18 cellular contexts compared by ENCODE assay signal in genomic region chr17:46958192-46958591, GRCh38. TPM values are rescaled to one million over a fixed set of nuclear protein-coding genes. Genes with fewer than 3 reads are reported as not detected.
DNase-seq lines count a peak whose midpoint lies in the region; ATAC-seq and TF ChIP-seq lines count a peak whose summit lies in the region.
"Had no signal": no experiment of that assay in that cellular context is flagged by ENCODE, and none has a peak within 500 bp of the region (broad histone marks: within the 10 kb centered on the region; RNA-seq: fewer than 3 reads in every experiment).

No MANE protein-coding gene starts in this region.

- H3K9me3 Mint-ChIP-seq in endothelial cell (ENCODE audit: unreplicated experiment): no peaks in the 10 kb centered on the region

- H3K4me1 ChIP-seq in adipocyte (ENCODE audit: control insufficient read depth, insufficient read depth, low read length) (peaks cover 12% of the 10 kb centered on the region), SJCRH30 (no peaks in the 10 kb centered on the region)

- H3K9me3 ChIP-seq in adipocyte (ENCODE audit: control insufficient read depth, low read length) (peaks cover 5% of the 10 kb centered on the region), SJCRH30 (replicated peaks) (no peaks in the 10 kb centered on the region)
- H3K9me3 ChIP-seq: SJSA1 had no signal

- no peak for ATAC-seq in HG02870 (IDR thresholded peaks at IDR 0.05; ENCODE audit: unreplicated experiment)
- no peak for ATAC-seq in HG02885 (IDR thresholded peaks at IDR 0.05; ENCODE audit: poor library complexity, unreplicated experiment)

- no peak overlapping the region for H3K27ac ChIP-seq in SJCRH30
- H3K27ac ChIP-seq: KMS-11, SJSA1 had no signal

- H3K27me3 Mint-ChIP-seq in endothelial cell (ENCODE audit: unreplicated experiment): peaks cover 4% of the 10 kb centered on the region

- H3K4me3 Mint-ChIP-seq in endothelial cell (ENCODE audit: unreplicated experiment): no peak overlapping the region

- DNase-seq in adipocyte (ENCODE audit: low read depth) (peak; percentile 61), endothelial cell (ENCODE audit: low spot score) (no peak), occipital lobe (lab: John Stamatoyannopoulos, UW) (peak; percentile 54), inferior parietal cortex (ENCODE audit: extremely low spot score) (no peak), SJCRH30 (no peak)
- DNase-seq: ACHN, AML-193, COR-L47, GDM1, MV-4-11, NCI-H1417 treated with DMSO at 0.1 percent for 48 hours, NCI-H187 treated with DMSO at 0.1 percent for 48 hours, NCI-H345, NCI-H524 treated with DMSO at 0.1 percent for 48 hours had no signal

- peaks cover 21% of the 10 kb centered on the region for H3K4me1 Mint-ChIP-seq in endothelial cell (ENCODE audit: unreplicated experiment)

- H3K4me3 ChIP-seq in adipocyte (ENCODE audit: low read length): no peak overlapping the region
- H3K4me3 ChIP-seq in SJCRH30: no peak overlapping the region
- H3K4me3 ChIP-seq: SJSA1 had no signal

- peaks cover 5% of the 10 kb centered on the region for H3K36me3 Mint-ChIP-seq in endothelial cell (ENCODE audit: low read depth, unreplicated experiment)

- no peaks in the 10 kb centered on the region for H3K36me3 ChIP-seq in adipocyte (ENCODE audit: control insufficient read depth, insufficient read depth, low read length, severe bottlenecking)
- H3K36me3 ChIP-seq in SJCRH30: no peaks in the 10 kb centered on the region
- H3K36me3 ChIP-seq: SJSA1 had no signal

- peak overlapping the region; percentile 72 for H3K27ac Mint-ChIP-seq in endothelial cell (ENCODE audit: unreplicated experiment)

- H3K27me3 ChIP-seq in adipocyte (replicated peaks; ENCODE audit: control insufficient read depth, insufficient read depth, low read length): peaks cover 21% of the 10 kb centered on the region
- H3K27me3 ChIP-seq in SJCRH30: no peaks in the 10 kb centered on the region
- H3K27me3 ChIP-seq: SJSA1 had no signal

- TF ChIP-seq CTCF in endothelial cell (IDR thresholded peaks at IDR 0.05; ENCODE audit: unreplicated experiment): no peak

- no peak overlapping the region for H3K9ac ChIP-seq in adipocyte (ENCODE audit: low read length)
- H3K9ac ChIP-seq: KMS-11 had no signal

RNA-seq across cellular contexts. Expression of gene RPRML, which starts 20.9 kb away (rescaled TPM):
- total RNA-seq in endothelial cell (ENCODE audit: unreplicated experiment): not detected
- total RNA-seq in occipital lobe: 16.1 TPM
- total RNA-seq in SJCRH30 (2014; rRNA removed; shearing (Covaris generic)): 9.1 and 9.9 TPM in 2 replicates
- total RNA-seq: SJSA1 had no signal

RNA-seq across cellular contexts. Expression of gene GOSR2, which starts 35.2 kb away (rescaled TPM):
- 51.2 TPM for total RNA-seq in endothelial cell (ENCODE audit: unreplicated experiment)
- 40.7 TPM for total RNA-seq in occipital lobe
- total RNA-seq in SJCRH30 (2014; rRNA removed; shearing (Covaris generic)): 45.4 and 48.9 TPM in 2 replicates

Comparison
In these comparisons a context has a peak if more than half of its experiments do, and no peak if none do; other contexts are left out.
1. DNase-seq: peak in adipocyte (single experiment) and occipital lobe (single experiment); none in endothelial cell (single experiment), inferior parietal cortex (single experiment) and SJCRH30 (0 of 2).